In the genomic region with DNA sequence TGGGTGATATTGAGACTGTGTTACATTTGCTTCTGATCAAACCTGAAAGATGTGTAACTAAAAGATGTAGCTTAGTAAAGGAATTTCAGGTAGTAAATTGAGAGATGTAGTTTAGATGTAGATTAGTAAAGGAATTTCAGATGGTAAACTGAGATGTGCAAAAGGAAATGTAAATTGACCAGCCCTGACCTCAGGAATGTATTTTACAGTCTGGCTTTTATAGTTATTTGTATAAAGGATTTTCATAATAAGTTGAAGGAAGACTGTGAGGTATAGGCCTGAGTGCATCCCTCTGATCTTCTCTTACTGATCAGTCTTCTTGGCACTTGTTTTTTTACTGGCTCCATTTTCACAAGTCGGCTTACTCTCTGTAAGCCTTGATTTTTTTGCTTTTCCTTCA, we compare ENCODE assay signal across 11 cellular contexts. TPM values are rescaled to one million over a fixed set of nuclear protein-coding genes. Genes with fewer than 3 reads are reported as not detected.
A peak's percentile ranks its signal among the peaks of the same experiment; 100 is the strongest.
DNase-seq lines count a peak whose midpoint lies in the region; ATAC-seq, FAIRE-seq and TF ChIP-seq lines count a peak whose summit lies in the region.
"Had no signal": no experiment of that assay in that cellular context is flagged by ENCODE, and none has a peak within 500 bp of the region (broad histone marks: within the 10 kb centered on the region; RNA-seq: fewer than 3 reads in every experiment).

No MANE protein-coding gene starts in this region.

- H3K9ac ChIP-seq in astrocyte (ENCODE audit: low read length): no peak overlapping the region

- no peak for DNase-seq in CD8-positive, alpha-beta T cell
- DNase-seq in LoVo (ENCODE audit: low spot score): peak; percentile 38
- DNase-seq in astrocyte (ENCODE audit: low read depth): no peak
- DNase-seq in nephron progenitor cell: no peak
- no peak for DNase-seq in sciatic nerve (ENCODE audit: low spot score)
- no peak for DNase-seq in hepatic stellate cell (ENCODE audit: low spot score)
- DNase-seq: NCI-H2029, NCI-H82 had no signal

- ATAC-seq in CD8-positive, alpha-beta T cell: no peak
- ATAC-seq in sciatic nerve (no peak), HG02938 (IDR thresholded peaks at IDR 0.05; ENCODE audit: unreplicated experiment) (no peak)

- H3K4me3 ChIP-seq in CD8-positive, alpha-beta T cell (ENCODE audit: low read depth, low read length): no peak overlapping the region
- H3K4me3 ChIP-seq in astrocyte (ENCODE audit: insufficient read depth, low read depth, low read length): no peak overlapping the region

- no peak for TF ChIP-seq CTCF in CD8-positive, alpha-beta T cell (IDR thresholded peaks at IDR 0.05)
- no peak for TF ChIP-seq CTCF in astrocyte (IDR thresholded peaks at IDR 0.05; ENCODE audit: insufficient read depth, low read depth, low read length)
- TF ChIP-seq CTCF in nephron progenitor cell (IDR thresholded peaks at IDR 0.05): no peak

- H3K27ac ChIP-seq in CD8-positive, alpha-beta T cell (ENCODE audit: low read depth, low read length): no peak overlapping the region
- H3K27ac ChIP-seq in astrocyte (ENCODE audit: low read depth, low read length): no peak overlapping the region

- intact Hi-C loops in CD8-positive, alpha-beta T cell (cut with DNase I, micrococcal nuclease): no loop called here
- intact Hi-C loops in sciatic nerve (cut with DNase I): no loop called here

- H3K79me2 ChIP-seq in astrocyte (ENCODE audit: insufficient read depth, low read length): peaks cover 44% of the 10 kb centered on the region

- H3K4me3 Mint-ChIP-seq in CD8-positive, alpha-beta T cell: no peak overlapping the region
- H3K4me3 Mint-ChIP-seq in astrocyte (ENCODE audit: unreplicated experiment): no peak overlapping the region
- no peak overlapping the region for H3K4me3 Mint-ChIP-seq in nephron progenitor cell

- no peak overlapping the region for H2AFZ ChIP-seq in astrocyte (ENCODE audit: low read depth, low read length)

- peaks cover 6% of the 10 kb centered on the region for H3K36me3 Mint-ChIP-seq in CD8-positive, alpha-beta T cell
- H3K36me3 Mint-ChIP-seq in astrocyte (ENCODE audit: low read depth, unreplicated experiment) (no peaks in the 10 kb centered on the region), nephron progenitor cell (ENCODE audit: low read depth) (no peaks in the 10 kb centered on the region)

- H3K27ac Mint-ChIP-seq in CD8-positive, alpha-beta T cell: peak overlapping the region; percentile 67
- H3K27ac Mint-ChIP-seq in astrocyte (ENCODE audit: unreplicated experiment) (peak overlapping the region; percentile 68), nephron progenitor cell (peak overlapping the region; percentile 31)

- no peaks in the 10 kb centered on the region for H3K9me3 Mint-ChIP-seq in CD8-positive, alpha-beta T cell
- H3K9me3 Mint-ChIP-seq in astrocyte (ENCODE audit: unreplicated experiment) (no peaks in the 10 kb centered on the region), nephron progenitor cell (no peaks in the 10 kb centered on the region)

- CTCF ChIA-PET in CD8-positive, alpha-beta T cell (lab: Charles Lee): interaction anchor here (0.9 kb wide), 1 partner anchor 9 kb away, joined by 3 read pairs; no protein-coding TSS in a partner anchor

- no peaks in the 10 kb centered on the region for H3K27me3 ChIP-seq in CD8-positive, alpha-beta T cell (ENCODE audit: insufficient read depth, low read length)
- H3K27me3 ChIP-seq in astrocyte (ENCODE audit: insufficient read depth, low read length): no peaks in the 10 kb centered on the region

- H3K9me3 ChIP-seq in CD8-positive, alpha-beta T cell (ENCODE audit: low read length): no peaks in the 10 kb centered on the region
- H3K9me3 ChIP-seq in astrocyte (ENCODE audit: insufficient read depth, low read depth, low read length): no peaks in the 10 kb centered on the region

- no peaks in the 10 kb centered on the region for H3K36me3 ChIP-seq in CD8-positive, alpha-beta T cell (ENCODE audit: insufficient read depth, low read length)
- H3K36me3 ChIP-seq in astrocyte (ENCODE audit: insufficient read depth, low read length): no peaks in the 10 kb centered on the region

- peaks cover 71% of the 10 kb centered on the region for H3K4me1 Mint-ChIP-seq in CD8-positive, alpha-beta T cell (ENCODE audit: low read depth)
- H3K4me1 Mint-ChIP-seq in astrocyte (ENCODE audit: low read depth, unreplicated experiment) (peaks cover 60% of the 10 kb centered on the region), nephron progenitor cell (peaks cover 42% of the 10 kb centered on the region)

- peaks cover 37% of the 10 kb centered on the region for H3K4me1 ChIP-seq in CD8-positive, alpha-beta T cell (ENCODE audit: insufficient read depth, low read length)
- peaks cover 11% of the 10 kb centered on the region for H3K4me1 ChIP-seq in astrocyte (ENCODE audit: insufficient read depth, low read length)

- no peaks in the 10 kb centered on the region for H3K27me3 Mint-ChIP-seq in CD8-positive, alpha-beta T cell (ENCODE audit: low read depth)
- H3K27me3 Mint-ChIP-seq in astrocyte (ENCODE audit: low read depth, unreplicated experiment): no peaks in the 10 kb centered on the region
- peaks cover 20% of the 10 kb centered on the region for H3K27me3 Mint-ChIP-seq in nephron progenitor cell (ENCODE audit: low read depth, poor library complexity)

- FAIRE-seq in astrocyte (lab: Jason Lieb, UNC): no peak
- FAIRE-seq: colon, GM12891 had no signal

- POLR2A ChIA-PET in CD8-positive, alpha-beta T cell (lab: Charles Lee): no interaction called here

- H3K4me2 ChIP-seq in astrocyte (ENCODE audit: low read length): no peak overlapping the region

- H4K20me1 ChIP-seq in astrocyte (ENCODE audit: insufficient read depth, low read length): peaks cover 14% of the 10 kb centered on the region

RNA-seq across cellular contexts. Expression of gene KLHL2, which starts 3.2 kb away (rescaled TPM):
- 10 to 100 TPM; 17.5 to 18.4 TPM for total RNA-seq in CD8-positive, alpha-beta T cell
- 26.2 and 28.2 TPM in 2 replicates for total RNA-seq in astrocyte
- total RNA-seq in sciatic nerve: 30.8 TPM
